Comparison of ENCODE assay signal across 1 cellular context in the genomic region with DNA sequence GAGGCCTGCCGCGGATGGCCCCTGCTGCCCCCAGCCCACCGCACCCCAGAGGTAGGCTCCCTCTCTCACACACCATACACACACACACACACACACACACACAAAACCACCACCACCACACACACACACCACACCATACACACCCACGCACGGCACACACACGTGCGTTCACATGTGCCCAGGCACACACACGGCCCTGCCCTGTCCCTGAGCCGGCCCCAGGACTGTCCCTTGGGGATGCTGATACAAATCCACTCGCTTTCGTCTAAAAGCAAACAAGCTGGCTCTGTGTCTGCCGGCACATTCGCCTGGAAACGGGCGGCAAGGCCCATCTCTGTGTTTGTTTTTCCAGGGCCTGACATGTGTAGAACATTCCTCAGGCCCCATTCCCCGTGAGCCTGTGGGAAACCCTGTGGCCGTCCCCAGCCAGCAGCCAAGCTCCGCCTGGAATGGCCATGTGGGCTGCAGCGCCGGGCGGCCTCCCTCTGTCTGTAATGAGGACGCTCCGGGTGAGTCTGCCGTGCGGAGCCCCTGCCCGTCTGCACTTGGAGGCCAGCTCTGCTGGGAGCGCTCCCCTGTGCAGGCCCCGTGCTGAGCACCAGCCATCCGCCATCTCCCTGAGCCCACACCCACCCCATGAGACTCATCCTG.
TF ChIP-seq lines count a peak whose summit lies in the region.

No MANE protein-coding gene starts in this region.

TF ChIP-seq in GM23338, 12 proteins besides CTCF, POLR2A, EP300 and RAD21 (continued from another document):
- TF ChIP-seq, protein P1, sequence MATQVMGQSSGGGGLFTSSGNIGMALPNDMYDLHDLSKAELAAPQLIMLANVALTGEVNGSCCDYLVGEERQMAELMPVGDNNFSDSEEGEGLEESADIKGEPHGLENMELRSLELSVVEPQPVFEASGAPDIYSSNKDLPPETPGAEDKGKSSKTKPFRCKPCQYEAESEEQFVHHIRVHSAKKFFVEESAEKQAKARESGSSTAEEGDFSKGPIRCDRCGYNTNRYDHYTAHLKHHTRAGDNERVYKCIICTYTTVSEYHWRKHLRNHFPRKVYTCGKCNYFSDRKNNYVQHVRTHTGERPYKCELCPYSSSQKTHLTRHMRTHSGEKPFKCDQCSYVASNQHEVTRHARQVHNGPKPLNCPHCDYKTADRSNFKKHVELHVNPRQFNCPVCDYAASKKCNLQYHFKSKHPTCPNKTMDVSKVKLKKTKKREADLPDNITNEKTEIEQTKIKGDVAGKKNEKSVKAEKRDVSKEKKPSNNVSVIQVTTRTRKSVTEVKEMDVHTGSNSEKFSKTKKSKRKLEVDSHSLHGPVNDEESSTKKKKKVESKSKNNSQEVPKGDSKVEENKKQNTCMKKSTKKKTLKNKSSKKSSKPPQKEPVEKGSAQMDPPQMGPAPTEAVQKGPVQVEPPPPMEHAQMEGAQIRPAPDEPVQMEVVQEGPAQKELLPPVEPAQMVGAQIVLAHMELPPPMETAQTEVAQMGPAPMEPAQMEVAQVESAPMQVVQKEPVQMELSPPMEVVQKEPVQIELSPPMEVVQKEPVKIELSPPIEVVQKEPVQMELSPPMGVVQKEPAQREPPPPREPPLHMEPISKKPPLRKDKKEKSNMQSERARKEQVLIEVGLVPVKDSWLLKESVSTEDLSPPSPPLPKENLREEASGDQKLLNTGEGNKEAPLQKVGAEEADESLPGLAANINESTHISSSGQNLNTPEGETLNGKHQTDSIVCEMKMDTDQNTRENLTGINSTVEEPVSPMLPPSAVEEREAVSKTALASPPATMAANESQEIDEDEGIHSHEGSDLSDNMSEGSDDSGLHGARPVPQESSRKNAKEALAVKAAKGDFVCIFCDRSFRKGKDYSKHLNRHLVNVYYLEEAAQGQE (IDR thresholded peaks at IDR 0.05; ENCODE audit: unreplicated experiment) = no peak
- TF ChIP-seq, protein P2, sequence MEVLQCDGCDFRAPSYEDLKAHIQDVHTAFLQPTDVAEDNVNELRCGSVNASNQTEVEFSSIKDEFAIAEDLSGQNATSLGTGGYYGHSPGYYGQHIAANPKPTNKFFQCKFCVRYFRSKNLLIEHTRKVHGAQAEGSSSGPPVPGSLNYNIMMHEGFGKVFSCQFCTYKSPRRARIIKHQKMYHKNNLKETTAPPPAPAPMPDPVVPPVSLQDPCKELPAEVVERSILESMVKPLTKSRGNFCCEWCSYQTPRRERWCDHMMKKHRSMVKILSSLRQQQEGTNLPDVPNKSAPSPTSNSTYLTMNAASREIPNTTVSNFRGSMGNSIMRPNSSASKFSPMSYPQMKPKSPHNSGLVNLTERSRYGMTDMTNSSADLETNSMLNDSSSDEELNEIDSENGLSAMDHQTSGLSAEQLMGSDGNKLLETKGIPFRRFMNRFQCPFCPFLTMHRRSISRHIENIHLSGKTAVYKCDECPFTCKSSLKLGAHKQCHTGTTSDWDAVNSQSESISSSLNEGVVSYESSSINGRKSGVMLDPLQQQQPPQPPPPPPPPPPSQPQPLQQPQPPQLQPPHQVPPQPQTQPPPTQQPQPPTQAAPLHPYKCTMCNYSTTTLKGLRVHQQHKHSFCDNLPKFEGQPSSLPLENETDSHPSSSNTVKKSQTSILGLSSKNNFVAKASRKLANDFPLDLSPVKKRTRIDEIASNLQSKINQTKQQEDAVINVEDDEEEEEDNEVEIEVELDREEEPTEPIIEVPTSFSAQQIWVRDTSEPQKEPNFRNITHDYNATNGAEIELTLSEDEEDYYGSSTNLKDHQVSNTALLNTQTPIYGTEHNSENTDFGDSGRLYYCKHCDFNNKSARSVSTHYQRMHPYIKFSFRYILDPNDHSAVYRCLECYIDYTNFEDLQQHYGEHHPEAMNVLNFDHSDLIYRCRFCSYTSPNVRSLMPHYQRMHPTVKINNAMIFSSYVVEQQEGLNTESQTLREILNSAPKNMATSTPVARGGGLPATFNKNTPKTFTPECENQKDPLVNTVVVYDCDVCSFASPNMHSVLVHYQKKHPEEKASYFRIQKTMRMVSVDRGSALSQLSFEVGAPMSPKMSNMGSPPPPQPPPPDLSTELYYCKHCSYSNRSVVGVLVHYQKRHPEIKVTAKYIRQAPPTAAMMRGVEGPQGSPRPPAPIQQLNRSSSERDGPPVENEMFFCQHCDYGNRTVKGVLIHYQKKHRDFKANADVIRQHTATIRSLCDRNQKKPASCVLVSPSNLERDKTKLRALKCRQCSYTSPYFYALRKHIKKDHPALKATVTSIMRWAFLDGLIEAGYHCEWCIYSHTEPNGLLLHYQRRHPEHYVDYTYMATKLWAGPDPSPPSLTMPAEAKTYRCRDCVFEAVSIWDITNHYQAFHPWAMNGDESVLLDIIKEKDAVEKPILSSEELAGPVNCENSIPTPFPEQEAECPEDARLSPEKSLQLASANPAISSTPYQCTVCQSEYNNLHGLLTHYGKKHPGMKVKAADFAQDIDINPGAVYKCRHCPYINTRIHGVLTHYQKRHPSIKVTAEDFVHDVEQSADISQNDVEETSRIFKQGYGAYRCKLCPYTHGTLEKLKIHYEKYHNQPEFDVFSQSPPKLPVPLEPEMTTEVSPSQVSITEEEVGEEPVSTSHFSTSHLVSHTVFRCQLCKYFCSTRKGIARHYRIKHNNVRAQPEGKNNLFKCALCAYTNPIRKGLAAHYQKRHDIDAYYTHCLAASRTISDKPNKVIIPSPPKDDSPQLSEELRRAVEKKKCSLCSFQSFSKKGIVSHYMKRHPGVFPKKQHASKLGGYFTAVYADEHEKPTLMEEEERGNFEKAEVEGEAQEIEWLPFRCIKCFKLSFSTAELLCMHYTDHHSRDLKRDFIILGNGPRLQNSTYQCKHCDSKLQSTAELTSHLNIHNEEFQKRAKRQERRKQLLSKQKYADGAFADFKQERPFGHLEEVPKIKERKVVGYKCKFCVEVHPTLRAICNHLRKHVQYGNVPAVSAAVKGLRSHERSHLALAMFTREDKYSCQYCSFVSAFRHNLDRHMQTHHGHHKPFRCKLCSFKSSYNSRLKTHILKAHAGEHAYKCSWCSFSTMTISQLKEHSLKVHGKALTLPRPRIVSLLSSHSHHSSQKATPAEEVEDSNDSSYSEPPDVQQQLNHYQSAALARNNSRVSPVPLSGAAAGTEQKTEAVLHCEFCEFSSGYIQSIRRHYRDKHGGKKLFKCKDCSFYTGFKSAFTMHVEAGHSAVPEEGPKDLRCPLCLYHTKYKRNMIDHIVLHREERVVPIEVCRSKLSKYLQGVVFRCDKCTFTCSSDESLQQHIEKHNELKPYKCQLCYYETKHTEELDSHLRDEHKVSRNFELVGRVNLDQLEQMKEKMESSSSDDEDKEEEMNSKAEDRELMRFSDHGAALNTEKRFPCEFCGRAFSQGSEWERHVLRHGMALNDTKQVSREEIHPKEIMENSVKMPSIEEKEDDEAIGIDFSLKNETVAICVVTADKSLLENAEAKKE (CRISPR knock-in tag; IDR thresholded peaks at IDR 0.05) = no peak
- TF ChIP-seq POLR2AphosphoS5 (IDR thresholded peaks at IDR 0.05; ENCODE audit: low read depth) = no peak
- TF ChIP-seq JUNB (IDR thresholded peaks at IDR 0.05; ENCODE audit: unreplicated experiment) = no peak
- TF ChIP-seq EZH2 (IDR thresholded peaks at IDR 0.05; ENCODE audit: low read depth, unreplicated experiment) = no peak
- no peak for TF ChIP-seq NANOG (IDR thresholded peaks at IDR 0.05; ENCODE audit: borderline replicate concordance)
- TF ChIP-seq ZNF331 (CRISPR knock-in tag; IDR thresholded peaks at IDR 0.05; ENCODE audit: low read depth) = no peak
